Comparison of ENCODE assay signal across 20 cellular contexts in the genomic region with DNA sequence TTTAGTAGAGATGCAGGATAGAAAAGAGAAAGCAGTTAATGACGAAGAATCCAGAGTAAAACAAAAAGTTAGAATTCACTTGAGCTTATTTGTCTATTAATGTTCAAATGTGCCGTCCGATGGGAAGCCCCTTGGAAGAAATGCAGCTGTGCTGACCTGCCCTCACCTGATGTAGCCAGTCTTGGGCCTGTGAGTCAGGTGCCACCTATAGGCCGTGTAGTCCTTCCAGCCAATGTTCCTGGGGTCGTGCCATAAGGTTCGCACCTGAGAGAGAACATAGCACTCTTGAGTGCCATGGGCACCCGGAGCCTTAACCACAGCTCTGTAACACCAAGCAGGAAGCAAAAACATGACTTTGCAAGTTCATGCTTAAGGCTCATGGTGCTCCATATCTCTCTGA. TPM values are rescaled to one million over a fixed set of nuclear protein-coding genes. Genes with fewer than 3 reads are reported as not detected.
"Had no signal": no experiment of that assay in that cellular context is flagged by ENCODE, and none has a peak within 500 bp of the region (broad histone marks: within the 10 kb centered on the region; RNA-seq: fewer than 3 reads in every experiment).

No MANE protein-coding gene starts in this region.

- FAIRE-seq: colon, kidney had no signal

- H3K4me2 ChIP-seq: smooth muscle cell had no signal

- H3K4me3 ChIP-seq: gastrocnemius medialis, lung, prostate gland, smooth muscle cell, thoracic aorta, upper lobe of left lung had no signal

- H3K27ac ChIP-seq: gastrocnemius medialis, prostate gland, upper lobe of left lung had no signal

- ATAC-seq: activated CD4-positive, CD25-positive, alpha-beta regulatory T cell treated with anti-CD3 and anti-CD28 coated beads, Interleukin-2, amount 50 U/mL, for 24 hours; activated CD8-positive, alpha-beta T cell treated with anti-CD3 and anti-CD28 coated beads, Interleukin-2, amount 10 ng/mL, durations not matched to agents 7 days and 5 days; gastrocnemius medialis; left lobe of liver; right cardiac atrium; stimulated activated memory B cell treated with anti-CD40 and anti-IgM and Interleukin-4, amounts not matched to agents 10 μg/mL and 1 μg/mL and 100 μg/mL, for 72 hours had no signal

- H3K9me3 ChIP-seq: gastrocnemius medialis, prostate gland, thoracic aorta, upper lobe of left lung had no signal

- DNase-seq: activated CD4-positive, alpha-beta T cell treated with anti-CD3 and anti-CD28 coated beads, Interleukin-2, amount 10 ng/mL, durations not matched to agents 7 days and 5 days; activated CD8-positive, alpha-beta T cell treated with anti-CD3 and anti-CD28 coated beads, Interleukin-2, amount 10 ng/mL, durations not matched to agents 7 days and 5 days; activated naive CD8-positive, alpha-beta T cell treated with anti-CD3 and anti-CD28 coated beads for 36 hours; amniotic stem cell; gastrocnemius medialis; head of caudate nucleus; kidney; occipital lobe; right cardiac atrium; stimulated activated CD4-positive, alpha-beta T cell treated with anti-CD3 and anti-CD28 coated beads, Interleukin-4, amount 100 ng/mL, for 4 hours had no signal

- H3K27me3 ChIP-seq: gastrocnemius medialis, upper lobe of left lung had no signal

- H3K36me3 ChIP-seq: gastrocnemius medialis, prostate gland, upper lobe of left lung had no signal

- H3K4me1 ChIP-seq: gastrocnemius medialis, prostate gland, upper lobe of left lung had no signal

RNA-seq across cellular contexts. Expression of gene THBS2, which starts 32.4 kb away (rescaled TPM):
- total RNA-seq: activated CD4-positive, alpha-beta T cell treated with anti-CD3 and anti-CD28 coated beads, Interleukin-2, amount 10 ng/mL, durations not matched to agents 7 days and 5 days; activated CD8-positive, alpha-beta T cell treated with anti-CD3 and anti-CD28 coated beads, Interleukin-2, amount 10 ng/mL, durations not matched to agents 7 days and 5 days; activated naive CD8-positive, alpha-beta T cell treated with anti-CD3 and anti-CD28 coated beads for 36 hours; activated T-helper 1 cell treated with anti-CD3 and anti-CD28 coated beads, Interleukin-12 subunit alpha, Interleukin-12 subunit beta, Interleukin-2, Interleukin-4 antibody, amounts not matched to agents 30 ng/mL and 10 ng/mL and 1 ng/mL, durations not matched to agents 14 hours and 24 hours and 36 hours had no signal
